19 cellular contexts compared by ENCODE assay signal in the genomic region with DNA sequence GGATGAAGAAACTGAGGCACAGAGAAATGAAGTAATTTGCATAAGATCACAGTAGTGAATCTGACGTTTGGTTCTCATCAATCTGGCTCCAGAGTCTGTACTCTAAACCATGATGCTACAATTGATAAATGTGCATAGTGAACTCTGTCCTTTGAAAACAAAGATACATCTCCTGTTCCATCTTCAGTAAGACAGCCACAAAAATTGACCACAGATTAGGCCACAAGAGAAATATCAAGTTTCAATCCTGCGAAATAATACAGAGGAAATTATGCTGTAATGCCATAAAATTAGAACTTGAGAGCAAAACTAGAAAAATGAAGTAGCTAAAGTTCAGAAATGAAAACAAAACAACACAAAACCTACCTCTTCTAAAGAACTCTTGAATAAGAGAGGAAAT. TPM values are rescaled to one million over a fixed set of nuclear protein-coding genes. Genes with fewer than 3 reads are reported as not detected.
DNase-seq lines count a peak whose midpoint lies in the region; ATAC-seq and TF ChIP-seq lines count a peak whose summit lies in the region.
"Had no signal": no experiment of that assay in that cellular context is flagged by ENCODE, and none has a peak within 500 bp of the region (broad histone marks: within the 10 kb centered on the region; RNA-seq: fewer than 3 reads in every experiment).

No MANE protein-coding gene starts in this region.

- no peaks in the 10 kb centered on the region for H3K4me1 Mint-ChIP-seq in neural crest cell
- H3K4me1 Mint-ChIP-seq: CD14-positive monocyte; CD8-positive, alpha-beta memory T cell had no signal

- no peak for TF ChIP-seq CTCF in neural crest cell (conservative IDR thresholded peaks at IDR 0.05)

- no peak overlapping the region for H3K4me3 Mint-ChIP-seq in neural crest cell
- H3K4me3 Mint-ChIP-seq: CD14-positive monocyte; CD8-positive, alpha-beta memory T cell had no signal

- H3K27me3 Mint-ChIP-seq in neural crest cell (ENCODE audit: low read depth): no peaks in the 10 kb centered on the region

- peak overlapping the region; percentile 75 for H3K27ac Mint-ChIP-seq in neural crest cell (ENCODE audit: unreplicated experiment)
- H3K27ac Mint-ChIP-seq: CD14-positive monocyte had no signal

- intact Hi-C loops in left cardiac atrium (cut with DNase I): no loop called here

- DNase-seq in LHCN-M2 (ENCODE audit: low read depth) (peak; percentile 36), fibroblast of gingiva (ENCODE audit: low read depth) (peak; percentile 28), neural crest cell (ENCODE audit: low read depth, low spot score) (no peak), NCI-H2227 treated with DMSO at 0.1 percent for 48 hours (lab: John Stamatoyannopoulos, UW) (no peak), left cardiac atrium (no peak), GM19238 (ENCODE audit: insufficient read length, low spot score) (no peak)
- no peak for DNase-seq in stimulated activated CD4-positive, alpha-beta T cell treated with anti-CD3 and anti-CD28 coated beads, Interleukin-15, amount 100 ng/mL, for 24 hours
- DNase-seq: BE2C; CD8-positive, alpha-beta memory T cell; DMS79 treated with DMSO at 0.1 percent for 48 hours; GF-D8; HCEC 1CT; MG63; NCI-H2029; NCI-H526 treated with DMSO at 0.1 percent for 48 hours; Peyer's patch; SHP77 treated with DMSO at 0.1 percent for 48 hours had no signal

- H3K36me3 Mint-ChIP-seq in neural crest cell (ENCODE audit: low read depth): no peaks in the 10 kb centered on the region
- H3K36me3 Mint-ChIP-seq: CD14-positive monocyte had no signal

- peak; percentile 49 for ATAC-seq in GM19351 (IDR thresholded peaks at IDR 0.05; ENCODE audit: unreplicated experiment)
- ATAC-seq in left cardiac atrium: no peak

- no peaks in the 10 kb centered on the region for H3K9me3 Mint-ChIP-seq in neural crest cell
- H3K9me3 Mint-ChIP-seq: CD14-positive monocyte; CD8-positive, alpha-beta memory T cell had no signal

RNA-seq across cellular contexts. Expression of a gene that starts 28.4 kb away (rescaled TPM):
- total RNA-seq in LHCN-M2 (2014; rRNA removed) (41.2 and 52.7 TPM in 2 replicates), neural crest cell (41.7 and 51.5 TPM in 2 replicates), left cardiac atrium (10 to 100 TPM; 65.7 to 69.5 TPM)
- polyA plus RNA-seq in LHCN-M2 (2012): 106 TPM

Comparison
In these comparisons a context has a peak if more than half of its experiments do, and no peak if none do; other contexts are left out.
1. DNase-seq: peak in LHCN-M2 (single experiment) and fibroblast of gingiva (single experiment); none in neural crest cell (single experiment), stimulated activated CD4-positive, alpha-beta T cell treated with anti-CD3 and anti-CD28 coated beads, Interleukin-15, amount 100 ng/mL, for 24 hours (single experiment), NCI-H2227 treated with DMSO at 0.1 percent for 48 hours (single experiment), left cardiac atrium (single experiment) and GM19238 (single experiment).